In genomic region chr6:15037253-15037652, GRCh38 we compare ENCODE assay signal across 15 cellular contexts.
DNase-seq lines count a peak whose midpoint lies in the region; ATAC-seq and TF ChIP-seq lines count a peak whose summit lies in the region.
"Had no signal": no experiment of that assay in that cellular context is flagged by ENCODE, and none has a peak within 500 bp of the region (broad histone marks: within the 10 kb centered on the region; RNA-seq: fewer than 3 reads in every experiment).

No MANE protein-coding gene starts in this region.

- no peak overlapping the region for H3K4me3 ChIP-seq in HUES6 (ENCODE audit: low read depth, low read length)
- H3K4me3 ChIP-seq in hepatocyte, result no peak overlapping the region

- H3K9me3 ChIP-seq in HUES6 (ENCODE audit: control insufficient read depth, insufficient read depth, low read depth, low read length), result no peaks in the 10 kb centered on the region
- H3K9me3 ChIP-seq in hepatocyte (ENCODE audit: low read depth), result no peaks in the 10 kb centered on the region

- H3K4me3 Mint-ChIP-seq in progenitor cell of endocrine pancreas (ENCODE audit: low read depth), result no peak overlapping the region
- H3K4me3 Mint-ChIP-seq: CD4-positive, alpha-beta T cell had no signal

- no peaks in the 10 kb centered on the region for H3K9me3 Mint-ChIP-seq in progenitor cell of endocrine pancreas (ENCODE audit: low read depth)
- H3K9me3 Mint-ChIP-seq: CD4-positive, alpha-beta T cell had no signal

- no peaks in the 10 kb centered on the region for H3K79me2 ChIP-seq in hepatocyte

- H3K27ac ChIP-seq in HUES6 (ENCODE audit: low read depth, low read length) (no peak overlapping the region), hepatocyte (peak overlapping the region; percentile 85)
- H3K27ac ChIP-seq: HL-60, RWPE1 had no signal

- TF ChIP-seq CTCF in hepatocyte (IDR thresholded peaks at IDR 0.05; ENCODE audit: poor library complexity) (no peak), progenitor cell of endocrine pancreas (IDR thresholded peaks at IDR 0.05; ENCODE audit: unreplicated experiment) (no peak)

- H4K20me1 ChIP-seq in hepatocyte (ENCODE audit: insufficient read depth, poor library complexity, severe bottlenecking), result no peaks in the 10 kb centered on the region

- H3K4me1 Mint-ChIP-seq in progenitor cell of endocrine pancreas (ENCODE audit: low read depth), result peaks cover 7% of the 10 kb centered on the region

- H3K27me3 ChIP-seq in HUES6 (ENCODE audit: control insufficient read depth, insufficient read depth, low read length) (no peaks in the 10 kb centered on the region), hepatocyte (no peaks in the 10 kb centered on the region)

- ATAC-seq in HG02763 (IDR thresholded peaks at IDR 0.05; ENCODE audit: unreplicated experiment) (no peak), HG02938 (IDR thresholded peaks at IDR 0.05; ENCODE audit: unreplicated experiment) (no peak)

- no peak overlapping the region for H2AFZ ChIP-seq in hepatocyte

- peak; percentile 7 for DNase-seq in G401 (ENCODE audit: low spot score)
- no peak for DNase-seq in hepatocyte (ENCODE audit: low spot score)
- no peak for DNase-seq in progenitor cell of endocrine pancreas (ENCODE audit: low spot score, unreplicated experiment)
- DNase-seq in MV-4-11 (lab: John Stamatoyannopoulos, UW), result no peak
- DNase-seq in NCI-H2171 treated with DMSO at 0.1 percent for 48 hours (lab: John Stamatoyannopoulos, UW), result no peak
- DNase-seq: ACHN; CD4-positive, alpha-beta T cell; GF-D8; Kasumi-1; NCI-H1417 treated with DMSO at 0.1 percent for 48 hours had no signal

- H3K27me3 Mint-ChIP-seq in progenitor cell of endocrine pancreas, result no peaks in the 10 kb centered on the region
- H3K27me3 Mint-ChIP-seq: CD4-positive, alpha-beta T cell had no signal

- H3K36me3 ChIP-seq in HUES6 (ENCODE audit: control insufficient read depth, insufficient read depth, low read length) (no peaks in the 10 kb centered on the region), hepatocyte (replicated peaks; ENCODE audit: insufficient read depth, low read depth) (no peaks in the 10 kb centered on the region)

- peak overlapping the region; percentile 5 for H3K27ac Mint-ChIP-seq in progenitor cell of endocrine pancreas
- H3K27ac Mint-ChIP-seq: CD4-positive, alpha-beta T cell had no signal

- H3K4me1 ChIP-seq in HUES6 (ENCODE audit: control insufficient read depth, insufficient read depth, low read length), result peaks cover 28% of the 10 kb centered on the region
- H3K4me1 ChIP-seq in hepatocyte (ENCODE audit: insufficient read depth), result peaks cover 9% of the 10 kb centered on the region

- H3K4me2 ChIP-seq in hepatocyte, result peak overlapping the region; percentile 20

- H3K9me2 ChIP-seq in hepatocyte (replicated peaks; ENCODE audit: insufficient read depth), result no peaks in the 10 kb centered on the region

- WGBS in hepatocyte (ENCODE audit: low lambda C conversion rate, missing lambda C conversion rate), result 79% methylated on average over 5 of the region's 5 CpGs

- peak overlapping the region; percentile 13 for H3K9ac ChIP-seq in HUES6 (ENCODE audit: low read length)

- no peaks in the 10 kb centered on the region for H3K36me3 Mint-ChIP-seq in progenitor cell of endocrine pancreas (ENCODE audit: insufficient read depth)

- in situ Hi-C loops in G401 (cut with HindIII; ENCODE audit: low sequenced_read_pairs), result no loop called here
